Comparison of ENCODE assay signal across 16 cellular contexts in genomic region chr2:201377218-201377617, GRCh38. TPM values are rescaled to one million over a fixed set of nuclear protein-coding genes. Genes with fewer than 3 reads are reported as not detected.
DNase-seq lines count a peak whose midpoint lies in the region; ATAC-seq, FAIRE-seq and TF ChIP-seq lines count a peak whose summit lies in the region.
"Had no signal": no experiment of that assay in that cellular context is flagged by ENCODE, and none has a peak within 500 bp of the region (broad histone marks: within the 10 kb centered on the region; RNA-seq: fewer than 3 reads in every experiment).

No MANE protein-coding gene starts in this region.

- H2BK12ac ChIP-seq in mesenchymal stem cell (ENCODE audit: low read length in 2 of 2), result no peak overlapping the region

- H2BK120ac ChIP-seq in mesenchymal stem cell (ENCODE audit: low read depth, low read length), result no peak overlapping the region

- H3K36me3 ChIP-seq in cardiac muscle cell (peaks cover 8% of the 10 kb centered on the region), mesenchymal stem cell (ENCODE audit: control insufficient read depth in 1 of 2, insufficient read depth in 2 of 2, low read depth in 1 of 2, low read length in 2 of 2) (peaks cover 14 to 64% of the 10 kb centered on the region in 2 experiments), smooth muscle cell (ENCODE audit: low read depth) (peaks cover 14% of the 10 kb centered on the region), kidney (ENCODE audit: control insufficient read depth in 1 of 2, insufficient read depth in 2 of 2, low read length in 2 of 2) (peaks cover 10 to 18% of the 10 kb centered on the region in 2 donors)

- H2BK15ac ChIP-seq in mesenchymal stem cell (ENCODE audit: low read depth, poor library complexity, severe bottlenecking), result no peak overlapping the region

- H3K4me1 ChIP-seq in cardiac muscle cell (ENCODE audit: low read depth) (peaks cover 27% of the 10 kb centered on the region), mesenchymal stem cell (ENCODE audit: control insufficient read depth, insufficient read depth, low read depth, low read length) (no peaks in the 10 kb centered on the region), smooth muscle cell (ENCODE audit: low read depth) (no peaks in the 10 kb centered on the region), kidney (ENCODE audit: control insufficient read depth in 1 of 2, insufficient read depth in 1 of 2, low read depth in 1 of 2, low read length in 2 of 2) (no peaks in the 10 kb centered on the region)
- H3K4me1 ChIP-seq: Caco-2 had no signal

- H3K4me3 ChIP-seq in cardiac muscle cell, result no peak overlapping the region
- H3K4me3 ChIP-seq in mesenchymal stem cell (ENCODE audit: insufficient read depth in 1 of 2, low read depth in 1 of 2, low read length in 2 of 2), result no peak overlapping the region
- no peak overlapping the region for H3K4me3 ChIP-seq in smooth muscle cell
- no peak overlapping the region for H3K4me3 ChIP-seq in kidney (ENCODE audit: low read length in 2 of 2)
- H3K4me3 ChIP-seq: GM23338 had no signal

- peaks cover 17% of the 10 kb centered on the region for H3K36me3 Mint-ChIP-seq in IgD-negative memory B cell

- intact Hi-C loops in cardiac septum (cut with DNase I), result no loop called here
- intact Hi-C loops in kidney (cut with DNase I), result no loop called here

- H4K91ac ChIP-seq in mesenchymal stem cell (ENCODE audit: low read length), result no peak overlapping the region

- 99% methylated on average over 3 of the region's 3 CpGs for WGBS in mesenchymal stem cell
- 98% methylated on average over 3 of the region's 3 CpGs for WGBS in smooth muscle cell (ENCODE audit: low lambda C conversion rate)

- TF ChIP-seq CTCF in cardiac muscle cell (IDR thresholded peaks at IDR 0.05; ENCODE audit: low read depth, low read length) (no peak), smooth muscle cell (IDR thresholded peaks at IDR 0.05; ENCODE audit: borderline replicate concordance, insufficient read depth, poor library complexity, severe bottlenecking) (no peak), kidney (IDR thresholded peaks at IDR 0.05; ENCODE audit: borderline replicate concordance, extremely low read depth, insufficient read depth) (no peak)

- no peak overlapping the region for H3K18ac ChIP-seq in mesenchymal stem cell (ENCODE audit: low read depth in 1 of 2, low read length in 2 of 2)

- H4K20me1 ChIP-seq in smooth muscle cell (ENCODE audit: low read depth), result no peaks in the 10 kb centered on the region

- peaks cover 0 to 8% (median 7%) of the 10 kb centered on the region in 3 donors for H3K9me3 Mint-ChIP-seq in IgD-negative memory B cell

- H3F3A ChIP-seq in smooth muscle cell (ENCODE audit: low read depth), result no peaks in the 10 kb centered on the region

- no peak overlapping the region for H2AK5ac ChIP-seq in mesenchymal stem cell (ENCODE audit: low read length, severe bottlenecking)

- H3K27me3 ChIP-seq in cardiac muscle cell (no peaks in the 10 kb centered on the region), mesenchymal stem cell (ENCODE audit: control insufficient read depth in 1 of 2, insufficient read depth in 1 of 2, low read length in 2 of 2) (no peaks in the 10 kb centered on the region), smooth muscle cell (ENCODE audit: low read depth) (no peaks in the 10 kb centered on the region)

- peak overlapping the region in 2 of 3 donors; percentile 6 to 16 for H3K27ac Mint-ChIP-seq in IgD-negative memory B cell

- DNase-seq in cardiac muscle cell (ENCODE audit: low read depth in 1 of 2, low spot score in 1 of 2) (no peak), cardiac septum (ENCODE audit: low spot score) (no peak), mesenchymal stem cell (no peak), smooth muscle cell (lab: John Stamatoyannopoulos, UW; ENCODE audit: unreplicated experiment) (no peak), kidney (no peak)
- DNase-seq: Caco-2; CD8-positive, alpha-beta memory T cell; DND-41; GDM1; H7 had no signal

- no peak overlapping the region for H3K4me2 ChIP-seq in mesenchymal stem cell (ENCODE audit: low read length, poor library complexity, severe bottlenecking)
- no peak overlapping the region for H3K4me2 ChIP-seq in smooth muscle cell
- H3K4me2 ChIP-seq: GM23338 had no signal

- H3K27me3 Mint-ChIP-seq in IgD-negative memory B cell, result no peaks in the 10 kb centered on the region
- H3K27me3 Mint-ChIP-seq: CD8-positive, alpha-beta memory T cell had no signal

- H3K9me3 ChIP-seq in cardiac muscle cell (ENCODE audit: low read depth) (no peaks in the 10 kb centered on the region), mesenchymal stem cell (ENCODE audit: control insufficient read depth, low read length) (no peaks in the 10 kb centered on the region), smooth muscle cell (replicated peaks; ENCODE audit: low read depth) (no peaks in the 10 kb centered on the region), kidney (ENCODE audit: control insufficient read depth in 1 of 2, low read length in 2 of 2) (no peaks in the 10 kb centered on the region)
- H3K9me3 ChIP-seq: Caco-2 had no signal

- H3K4me3 Mint-ChIP-seq in IgD-negative memory B cell, result no peak overlapping the region
- H3K4me3 Mint-ChIP-seq: CD14-positive monocyte; CD8-positive, alpha-beta memory T cell; GM23338 had no signal

- H3K4ac ChIP-seq in mesenchymal stem cell (ENCODE audit: low read depth in 1 of 2, low read length in 2 of 2), result no peak overlapping the region

- H3K23ac ChIP-seq in mesenchymal stem cell (ENCODE audit: low read length in 2 of 2), result no peak overlapping the region

- no peak overlapping the region for H2BK5ac ChIP-seq in mesenchymal stem cell (ENCODE audit: low read depth, low read length, poor library complexity, severe bottlenecking)

- H3K9ac ChIP-seq in mesenchymal stem cell (ENCODE audit: low read length), result no peak overlapping the region
- H3K9ac ChIP-seq in smooth muscle cell (ENCODE audit: low read depth), result no peak overlapping the region
- no peak overlapping the region for H3K9ac ChIP-seq in kidney (ENCODE audit: low read length in 2 of 2)

- no peak for FAIRE-seq in kidney (lab: Jason Lieb, UNC)
- FAIRE-seq: A204.1, GM12892 had no signal

- H3K79me1 ChIP-seq in mesenchymal stem cell (replicated peaks; ENCODE audit: low read length, poor library complexity, severe bottlenecking), result peaks cover 4% of the 10 kb centered on the region

- H2AFZ ChIP-seq in mesenchymal stem cell (ENCODE audit: low read depth, low read length) (no peak overlapping the region), smooth muscle cell (ENCODE audit: low read depth) (no peak overlapping the region)
- H2AFZ ChIP-seq: GM23338 had no signal

- peak overlapping the region; percentile 49 for H4K8ac ChIP-seq in mesenchymal stem cell (ENCODE audit: low read length)

- H3K14ac ChIP-seq in mesenchymal stem cell (ENCODE audit: low read length in 2 of 2), result no peak overlapping the region

- no peak for ATAC-seq in HG03095 (IDR thresholded peaks at IDR 0.05; ENCODE audit: unreplicated experiment)
- ATAC-seq: GM23338 had no signal

- H3K27ac ChIP-seq in cardiac muscle cell (peak overlapping the region; percentile 66), mesenchymal stem cell (ENCODE audit: low read length, poor library complexity, severe bottlenecking) (no peak overlapping the region), smooth muscle cell (ENCODE audit: low read depth) (peak overlapping the region; percentile 81), kidney (ENCODE audit: low read depth in 2 of 2, low read length in 2 of 2) (no peak overlapping the region)

- peaks cover 5 to 11% (median 8%) of the 10 kb centered on the region in 3 donors for H3K4me1 Mint-ChIP-seq in IgD-negative memory B cell
- H3K4me1 Mint-ChIP-seq: CD14-positive monocyte had no signal

- H3K79me2 ChIP-seq in smooth muscle cell (ENCODE audit: low read depth), result no peaks in the 10 kb centered on the region

RNA-seq across cellular contexts. Expression of gene FLACC1, which starts 20.1 kb away (rescaled TPM):
- total RNA-seq in cardiac muscle cell (0.53 and 0.69 TPM in 2 replicates), cardiac septum (12.0 TPM), smooth muscle cell (0.76 and 0.94 TPM in 2 replicates), kidney (3.7 TPM)
- polyA plus RNA-seq in cardiac muscle cell (1.5 and 1.7 TPM in 2 replicates), IgD-negative memory B cell (0.64 TPM), smooth muscle cell (0.95 TPM in 1 of 2 replicates, not detected in the other), kidney (ENCODE audit: insufficient read depth, low read depth, low replicate concordance) (not detected)
- polyA plus RNA-seq in mesenchymal stem cell (2013, experiment 1 of 2), result 0.37 TPM
- 0.29 TPM for polyA plus RNA-seq in mesenchymal stem cell (2013, experiment 2 of 2)
- total RNA-seq: H7 had no signal

Comparison
In these comparisons a context has a peak if more than half of its experiments do, and no peak if none do; other contexts are left out.
1. H3K27ac ChIP-seq: peak in cardiac muscle cell (single experiment) and smooth muscle cell (single experiment); none in mesenchymal stem cell (single experiment) and kidney (0 of 2).